ENCODE assay signal across 8 cellular contexts in the genomic region with DNA sequence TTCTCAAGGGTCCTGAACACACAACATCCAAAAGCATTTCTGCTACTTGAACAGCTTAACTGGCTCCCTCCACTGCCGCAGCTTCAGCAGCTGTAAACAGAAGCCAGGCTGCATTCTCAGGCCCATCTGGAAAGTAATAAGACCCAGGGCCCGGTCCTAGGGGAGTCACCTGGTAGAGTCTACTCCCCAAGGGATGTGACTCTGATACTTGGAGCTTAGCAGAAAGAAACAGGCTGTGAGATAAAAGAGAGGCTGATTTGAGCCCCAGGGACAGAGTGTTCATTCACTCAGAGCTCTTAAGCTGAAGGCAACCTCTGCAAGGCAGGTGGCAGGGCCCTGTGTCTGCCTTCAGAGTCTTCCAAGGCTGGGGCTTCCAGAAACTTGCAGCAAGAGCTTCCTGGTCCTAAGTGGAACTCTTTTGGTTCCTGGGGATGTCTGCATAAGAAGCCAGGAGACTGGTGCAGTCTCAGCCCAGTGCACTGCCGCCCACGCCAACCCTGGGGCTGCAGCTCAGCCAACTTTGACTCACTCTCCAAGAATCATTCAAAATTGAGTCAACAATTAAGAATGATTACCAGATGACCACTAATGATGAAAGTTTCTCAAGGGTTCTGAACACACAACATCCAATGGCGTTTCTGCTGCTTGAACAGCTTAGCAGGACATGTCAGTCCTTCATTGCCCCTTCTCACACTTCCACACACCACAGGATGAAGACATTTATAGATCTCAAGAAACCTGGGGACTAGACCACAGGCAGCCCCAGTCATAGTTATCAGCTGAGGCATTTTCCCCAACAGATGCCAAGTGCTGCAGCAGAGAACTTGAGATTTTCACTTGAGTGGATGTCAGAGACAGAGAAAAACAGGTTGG.
A peak's percentile ranks its signal among the peaks of the same experiment; 100 is the strongest.
DNase-seq lines count a peak whose midpoint lies in the region; ATAC-seq and TF ChIP-seq lines count a peak whose summit lies in the region.

No MANE protein-coding gene starts in this region.

- peak overlapping the region; percentile 69 for H3K27ac Mint-ChIP-seq in nephron progenitor cell

- CTCF ChIA-PET in HEK293T (lab: Yijun Ruan, JAX), result interaction anchor here (1.5 kb wide), 1 partner anchor 13 kb away, joined by 3 read pairs; no protein-coding TSS in a partner anchor

- DNase-seq in amniotic stem cell (lab: John Stamatoyannopoulos, UW), result peak; percentile 83
- DNase-seq in nephron progenitor cell, result no peak
- no peak for DNase-seq in medulla oblongata (ENCODE audit: extremely low spot score)
- DNase-seq in activated CD8-positive, alpha-beta memory T cell treated with anti-CD3 and anti-CD28 coated beads, Interleukin-2, amount 50 U/mL, for 4 hours, result no peak
- no peak for DNase-seq in HEK293T (ENCODE audit: extremely low spot score)
- no peak for DNase-seq in superior temporal gyrus (ENCODE audit: extremely low spot score)

- ATAC-seq in GM18861 (IDR thresholded peaks at IDR 0.05; ENCODE audit: unreplicated experiment) (peak; percentile 88), HG02981 (IDR thresholded peaks at IDR 0.05; ENCODE audit: unreplicated experiment) (peak; percentile 72)

- H3K36me3 Mint-ChIP-seq in nephron progenitor cell (ENCODE audit: low read depth), result no peaks in the 10 kb centered on the region

- peaks cover 3% of the 10 kb centered on the region for H3K9me3 Mint-ChIP-seq in nephron progenitor cell

- POLR2A ChIA-PET in HEK293T (lab: Yijun Ruan, JAX), result no interaction called here

- TF ChIP-seq CTCF in nephron progenitor cell (IDR thresholded peaks at IDR 0.05), result no peak

- H3K4me1 Mint-ChIP-seq in nephron progenitor cell, result peaks cover 74% of the 10 kb centered on the region

- peaks cover 12% of the 10 kb centered on the region for H3K27me3 Mint-ChIP-seq in nephron progenitor cell (ENCODE audit: low read depth, poor library complexity)

- peak overlapping the region; percentile 41 for H3K4me3 Mint-ChIP-seq in nephron progenitor cell

TF ChIP-seq in HEK293T, 16 proteins besides CTCF, POLR2A, EP300 and RAD21:
- TF ChIP-seq ELF4 (IDR thresholded peaks at IDR 0.05) (no peak), HDGF (IDR thresholded peaks at IDR 0.05; ENCODE audit: borderline replicate concordance) (no peak), SP1 (IDR thresholded peaks at IDR 0.05) (no peak), FOXM1 (IDR thresholded peaks at IDR 0.05; ENCODE audit: borderline replicate concordance) (no peak), L3MBTL2 (conservative IDR thresholded peaks at IDR 0.05) (no peak), CTBP1 (IDR thresholded peaks at IDR 0.05; ENCODE audit: borderline replicate concordance) (no peak), NFRKB (IDR thresholded peaks at IDR 0.05) (no peak), ZNF384 (IDR thresholded peaks at IDR 0.05) (no peak)
